Comparison of ENCODE assay signal across 14 cellular contexts in the genomic region with DNA sequence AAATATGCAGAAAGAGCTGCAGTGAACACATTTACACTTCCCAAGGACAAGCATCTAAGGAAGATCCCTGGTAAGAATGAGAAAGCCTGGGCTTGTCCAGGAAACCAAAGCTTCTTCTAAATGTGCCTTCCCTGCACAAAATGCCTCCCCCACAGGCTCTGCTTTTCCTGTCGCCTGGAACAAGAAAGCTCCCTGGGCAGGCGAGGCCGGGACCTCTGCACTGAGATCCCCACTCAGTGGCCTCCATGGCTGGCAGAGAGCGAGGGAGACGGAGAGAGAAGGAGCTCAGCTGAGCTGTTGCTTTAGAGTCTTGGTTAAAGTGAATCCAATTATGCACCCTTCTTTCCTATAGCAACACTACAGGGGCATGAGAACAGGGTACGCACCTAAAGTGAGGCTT.
DNase-seq lines count a peak whose midpoint lies in the region; ATAC-seq and TF ChIP-seq lines count a peak whose summit lies in the region.
"Had no signal": no experiment of that assay in that cellular context is flagged by ENCODE, and none has a peak within 500 bp of the region (broad histone marks: within the 10 kb centered on the region; RNA-seq: fewer than 3 reads in every experiment).

No MANE protein-coding gene starts in this region.

- H3K27ac Mint-ChIP-seq in HFFc6 (peak overlapping the region; percentile 98), chondrocyte (ENCODE audit: unreplicated experiment) (peak overlapping the region; percentile 84)
- H3K27ac Mint-ChIP-seq: activated naive CD4-positive, alpha-beta T cell treated with anti-CD3 and anti-CD28 coated beads, Interleukin-2, amount 50 U/mL, for 24 hours; B cell had no signal

- intact Hi-C loops in lower lobe of right lung (cut with DNase I), result no loop called here

- no peaks in the 10 kb centered on the region for H3K9me3 ChIP-seq in lower lobe of right lung
- H3K9me3 ChIP-seq in smooth muscle cell (replicated peaks; ENCODE audit: low read depth), result no peaks in the 10 kb centered on the region
- H3K9me3 ChIP-seq in MM.1S (replicated peaks; ENCODE audit: insufficient read depth, low read length), result no peaks in the 10 kb centered on the region
- H3K9me3 ChIP-seq: HAP-1 had no signal

- H3F3A ChIP-seq in smooth muscle cell (ENCODE audit: low read depth) (peaks cover 22% of the 10 kb centered on the region), MM.1S (ENCODE audit: insufficient read depth, low read length) (peaks cover 2% of the 10 kb centered on the region)

- no peak for ATAC-seq in lower lobe of right lung
- ATAC-seq in left lobe of liver, result no peak
- ATAC-seq in GM21529 (IDR thresholded peaks at IDR 0.05; ENCODE audit: unreplicated experiment), result no peak
- no peak for ATAC-seq in HG03378 (IDR thresholded peaks at IDR 0.05; ENCODE audit: unreplicated experiment)

- H3K36me3 ChIP-seq in lower lobe of right lung (no peaks in the 10 kb centered on the region), smooth muscle cell (ENCODE audit: low read depth) (no peaks in the 10 kb centered on the region), MM.1S (replicated peaks; ENCODE audit: insufficient read depth, low read length) (no peaks in the 10 kb centered on the region)
- H3K36me3 ChIP-seq: HAP-1 had no signal

- H3K79me2 ChIP-seq in smooth muscle cell (ENCODE audit: low read depth) (peaks cover 29% of the 10 kb centered on the region), MM.1S (ENCODE audit: low read length) (no peaks in the 10 kb centered on the region)

- H3K4me3 Mint-ChIP-seq in HFFc6 (peak overlapping the region; percentile 80), chondrocyte (ENCODE audit: unreplicated experiment) (no peak overlapping the region)
- H3K4me3 Mint-ChIP-seq: activated naive CD4-positive, alpha-beta T cell treated with anti-CD3 and anti-CD28 coated beads, Interleukin-2, amount 50 U/mL, for 24 hours; B cell had no signal

- H3K27me3 ChIP-seq in lower lobe of right lung (ENCODE audit: low read depth) (no peaks in the 10 kb centered on the region), smooth muscle cell (ENCODE audit: low read depth) (no peaks in the 10 kb centered on the region), MM.1S (replicated peaks; ENCODE audit: insufficient read depth, low read length) (no peaks in the 10 kb centered on the region)

- H3K9me3 Mint-ChIP-seq in HFFc6 (no peaks in the 10 kb centered on the region), chondrocyte (ENCODE audit: low read depth) (no peaks in the 10 kb centered on the region)
- H3K9me3 Mint-ChIP-seq: activated naive CD4-positive, alpha-beta T cell treated with anti-CD3 and anti-CD28 coated beads, Interleukin-2, amount 50 U/mL, for 24 hours had no signal

- H3K4me1 Mint-ChIP-seq in HFFc6 (ENCODE audit: low read depth) (peaks cover 41% of the 10 kb centered on the region), chondrocyte (ENCODE audit: low read depth) (peaks cover 59% of the 10 kb centered on the region)

- no peak for TF ChIP-seq CTCF in HFFc6 (IDR thresholded peaks at IDR 0.05)
- TF ChIP-seq CTCF in chondrocyte (IDR thresholded peaks at IDR 0.05), result no peak
- no peak for TF ChIP-seq CTCF in lower lobe of right lung (IDR thresholded peaks at IDR 0.05)
- no peak for TF ChIP-seq CTCF in smooth muscle cell (IDR thresholded peaks at IDR 0.05; ENCODE audit: borderline replicate concordance, insufficient read depth, poor library complexity, severe bottlenecking)
- no peak for TF ChIP-seq CTCF in MM.1S (IDR thresholded peaks at IDR 0.05; ENCODE audit: low read length)

- no peaks in the 10 kb centered on the region for H3K9me2 ChIP-seq in MM.1S (replicated peaks; ENCODE audit: insufficient read depth, low read length)

- H4K20me1 ChIP-seq in smooth muscle cell (ENCODE audit: low read depth) (no peaks in the 10 kb centered on the region), MM.1S (ENCODE audit: insufficient read depth, low read length) (no peaks in the 10 kb centered on the region)

- H3K27me3 Mint-ChIP-seq in HFFc6 (ENCODE audit: insufficient read depth), result peaks cover 4% of the 10 kb centered on the region
- no peaks in the 10 kb centered on the region for H3K27me3 Mint-ChIP-seq in chondrocyte (ENCODE audit: low read depth)
- H3K27me3 Mint-ChIP-seq: activated naive CD4-positive, alpha-beta T cell treated with anti-CD3 and anti-CD28 coated beads, Interleukin-2, amount 50 U/mL, for 24 hours; B cell had no signal

- H2AFZ ChIP-seq in smooth muscle cell (ENCODE audit: low read depth) (no peak overlapping the region), MM.1S (ENCODE audit: low read length) (no peak overlapping the region)

- peak overlapping the region; percentile 34 for H3K9ac ChIP-seq in smooth muscle cell (ENCODE audit: low read depth)
- H3K9ac ChIP-seq in MM.1S (ENCODE audit: low read length), result no peak overlapping the region

- peaks cover 51% of the 10 kb centered on the region for H3K4me1 ChIP-seq in lower lobe of right lung
- H3K4me1 ChIP-seq in smooth muscle cell (ENCODE audit: low read depth), result peaks cover 22% of the 10 kb centered on the region
- H3K4me1 ChIP-seq in MM.1S (ENCODE audit: low read length), result peaks cover 2% of the 10 kb centered on the region

- H3K36me3 Mint-ChIP-seq in HFFc6 (ENCODE audit: low read depth), result peaks cover 24% of the 10 kb centered on the region
- H3K36me3 Mint-ChIP-seq in chondrocyte (ENCODE audit: low read depth), result peaks cover 10% of the 10 kb centered on the region

- H3K4me3 ChIP-seq in lower lobe of right lung (no peak overlapping the region), smooth muscle cell (no peak overlapping the region), MM.1S (ENCODE audit: low read length) (no peak overlapping the region)
- H3K4me3 ChIP-seq: HAP-1 had no signal

- WGBS in smooth muscle cell (ENCODE audit: low lambda C conversion rate), result 68% methylated on average over 6 of the region's 6 CpGs

- peak overlapping the region; percentile 34 for H3K4me2 ChIP-seq in smooth muscle cell
- no peak overlapping the region for H3K4me2 ChIP-seq in MM.1S (ENCODE audit: low read depth, low read length)

- peak overlapping the region; percentile 90 for H3K27ac ChIP-seq in lower lobe of right lung
- H3K27ac ChIP-seq in smooth muscle cell (ENCODE audit: low read depth), result peak overlapping the region; percentile 99
- no peak overlapping the region for H3K27ac ChIP-seq in MM.1S (ENCODE audit: low read length)

- no peak for DNase-seq in HFFc6
- no peak for DNase-seq in chondrocyte (ENCODE audit: low spot score)
- DNase-seq in lower lobe of right lung, result no peak
- DNase-seq in smooth muscle cell (lab: John Stamatoyannopoulos, UW; ENCODE audit: unreplicated experiment), result no peak
- DNase-seq in MM.1S, result no peak
- no peak for DNase-seq in left lobe of liver (ENCODE audit: low spot score)
- DNase-seq: DND-41; NCI-H1092 treated with DMSO at 0.1 percent for 48 hours; stimulated activated CD4-positive, alpha-beta T cell treated with anti-CD3 and anti-CD28 coated beads, Interleukin-12 subunit alpha, Interleukin-12 subunit beta, amount 100 ng/mL, for 4 hours had no signal
